Comparison of ENCODE assay signal across 15 cellular contexts in genomic region chrX:71454222-71454621, GRCh38.
"Had no signal": no experiment of that assay in that cellular context is flagged by ENCODE, and none has a peak within 500 bp of the region (broad histone marks: within the 10 kb centered on the region; RNA-seq: fewer than 3 reads in every experiment).

No MANE protein-coding gene starts in this region.

- H3K4me3 ChIP-seq: heart right ventricle, testis had no signal

- H3K27ac Mint-ChIP-seq: activated CD4-positive, alpha-beta memory T cell treated with anti-CD3 and anti-CD28 coated beads for 36 hours; endodermal cell had no signal

- H3K9me3 Mint-ChIP-seq: activated CD4-positive, alpha-beta memory T cell treated with anti-CD3 and anti-CD28 coated beads for 36 hours; naive thymus-derived CD4-positive, alpha-beta T cell; stimulated activated naive CD8-positive, alpha-beta T cell treated with anti-CD3 and anti-CD28 coated beads, Interleukin-15, amount 100 ng/mL, for 72 hours had no signal

- H3K4me1 ChIP-seq: foreskin keratinocyte, heart right ventricle, parathyroid adenoma, testis had no signal

- ATAC-seq: foreskin keratinocyte; heart right ventricle; naive thymus-derived CD4-positive, alpha-beta T cell; stimulated activated naive CD8-positive, alpha-beta T cell treated with anti-CD3 and anti-CD28 coated beads, Interleukin-15, amount 100 ng/mL, for 72 hours had no signal

- H3K4me3 Mint-ChIP-seq: activated CD4-positive, alpha-beta memory T cell treated with anti-CD3 and anti-CD28 coated beads for 36 hours; endodermal cell; naive thymus-derived CD4-positive, alpha-beta T cell; stimulated activated naive CD8-positive, alpha-beta T cell treated with anti-CD3 and anti-CD28 coated beads, Interleukin-15, amount 100 ng/mL, for 72 hours had no signal

- H3K9me3 ChIP-seq: heart right ventricle, testis had no signal

- H3K4me1 Mint-ChIP-seq: endodermal cell; stimulated activated naive CD8-positive, alpha-beta T cell treated with anti-CD3 and anti-CD28 coated beads, Interleukin-15, amount 100 ng/mL, for 72 hours had no signal

- H3K27me3 Mint-ChIP-seq: activated CD4-positive, alpha-beta memory T cell treated with anti-CD3 and anti-CD28 coated beads for 36 hours; naive thymus-derived CD4-positive, alpha-beta T cell; stimulated activated naive CD8-positive, alpha-beta T cell treated with anti-CD3 and anti-CD28 coated beads, Interleukin-15, amount 100 ng/mL, for 72 hours had no signal

- H3K27me3 ChIP-seq: foreskin keratinocyte, heart right ventricle, testis had no signal

- DNase-seq: activated CD4-positive, alpha-beta memory T cell treated with anti-CD3 and anti-CD28 coated beads for 36 hours; activated CD8-positive, alpha-beta memory T cell treated with anti-CD3 and anti-CD28 coated beads, Interleukin-2, amount 50 U/mL, for 48 hours; activated naive CD4-positive, alpha-beta T cell; endodermal cell; foreskin keratinocyte; heart right ventricle; midbrain; naive thymus-derived CD4-positive, alpha-beta T cell; stimulated activated CD4-positive, alpha-beta T cell treated with anti-CD3 and anti-CD28 coated beads, Interleukin-15, amount 100 ng/mL, for 24 hours; stimulated activated CD4-positive, alpha-beta T cell treated with anti-CD3 and anti-CD28 coated beads, Interleukin-4, amount 100 ng/mL, for 24 hours; stimulated activated naive CD8-positive, alpha-beta T cell treated with anti-CD3 and anti-CD28 coated beads, Interleukin-15, amount 100 ng/mL, for 72 hours; T1000; testis had no signal

- H3K27ac ChIP-seq: foreskin keratinocyte, heart right ventricle, parathyroid adenoma, testis, VCaP had no signal
